ENCODE assay signal across 9 cellular contexts in genomic region chr3:138947303-138948121, GRCh38. TPM values are rescaled to one million over a fixed set of nuclear protein-coding genes. Genes with fewer than 3 reads are reported as not detected.
DNase-seq lines count a peak whose midpoint lies in the region; ATAC-seq and TF ChIP-seq lines count a peak whose summit lies in the region.
"Had no signal": no experiment of that assay in that cellular context is flagged by ENCODE, and none has a peak within 500 bp of the region (broad histone marks: within the 10 kb centered on the region; RNA-seq: fewer than 3 reads in every experiment).

No MANE protein-coding gene starts in this region.

- H3K4me1 ChIP-seq in iPS-18a (ENCODE audit: control insufficient read depth, low read depth, low read length) (peaks cover 40% of the 10 kb centered on the region), smooth muscle cell (ENCODE audit: low read depth) (peaks cover 34% of the 10 kb centered on the region), foreskin keratinocyte (peaks cover 4% of the 10 kb centered on the region)

- peaks cover 3% of the 10 kb centered on the region in 2 donors for H3K36me3 Mint-ChIP-seq in activated T-cell treated with anti-CD3 and anti-CD28 coated beads, Interleukin-2, amount 50 U/mL, for 72 hours (ENCODE audit: insufficient read depth in 2 of 2)

- H3K27me3 Mint-ChIP-seq in activated T-cell treated with anti-CD3 and anti-CD28 coated beads, Interleukin-2, amount 50 U/mL, for 72 hours (ENCODE audit: low read depth): peaks cover 73% of the 10 kb centered on the region

- H2AFZ ChIP-seq in smooth muscle cell (ENCODE audit: low read depth): no peak overlapping the region

- H3K4me3 ChIP-seq in iPS-18a (ENCODE audit: low read length): peak overlapping the region; percentile 55
- peak overlapping the region; percentile 45 for H3K4me3 ChIP-seq in smooth muscle cell

- H3K9me3 ChIP-seq in iPS-18a (ENCODE audit: control insufficient read depth, low read depth, low read length) (no peaks in the 10 kb centered on the region), smooth muscle cell (replicated peaks; ENCODE audit: low read depth) (no peaks in the 10 kb centered on the region)

- WGBS in smooth muscle cell (ENCODE audit: low lambda C conversion rate): 9% methylated on average over 36 of the region's 37 CpGs

- ATAC-seq in activated T-cell treated with anti-CD3 and anti-CD28 coated beads, Interleukin-2, amount 50 U/mL, for 72 hours (replicated peaks in 1 of 2): no peak
- no peak for ATAC-seq in foreskin keratinocyte

- H3K4me2 ChIP-seq in smooth muscle cell: peak overlapping the region; percentile 87

- H4K20me1 ChIP-seq in smooth muscle cell (ENCODE audit: low read depth): no peaks in the 10 kb centered on the region

- no peak overlapping the region for H3K27ac ChIP-seq in iPS-18a (ENCODE audit: low read length)
- H3K27ac ChIP-seq in smooth muscle cell (ENCODE audit: low read depth): no peak overlapping the region
- H3K27ac ChIP-seq in foreskin keratinocyte: no peak overlapping the region

- no peak overlapping the region for H3K27ac Mint-ChIP-seq in activated T-cell treated with anti-CD3 and anti-CD28 coated beads, Interleukin-2, amount 50 U/mL, for 72 hours

- H3K27me3 ChIP-seq in iPS-18a (ENCODE audit: control insufficient read depth, insufficient read depth, low read length): peaks cover 100% of the 10 kb centered on the region
- peaks cover 99% of the 10 kb centered on the region for H3K27me3 ChIP-seq in smooth muscle cell (ENCODE audit: low read depth)
- H3K27me3 ChIP-seq in foreskin keratinocyte: peaks cover 96% of the 10 kb centered on the region

- H3K9me3 Mint-ChIP-seq in activated T-cell treated with anti-CD3 and anti-CD28 coated beads, Interleukin-2, amount 50 U/mL, for 72 hours: no peaks in the 10 kb centered on the region

- H3K4me3 Mint-ChIP-seq in activated T-cell treated with anti-CD3 and anti-CD28 coated beads, Interleukin-2, amount 50 U/mL, for 72 hours: peak overlapping the region; percentile 73 to 86

- no peak overlapping the region for H3K9ac ChIP-seq in iPS-18a (ENCODE audit: low read length)
- H3K9ac ChIP-seq in smooth muscle cell (ENCODE audit: low read depth): no peak overlapping the region

- peaks cover 52% of the 10 kb centered on the region for H3K4me1 Mint-ChIP-seq in activated T-cell treated with anti-CD3 and anti-CD28 coated beads, Interleukin-2, amount 50 U/mL, for 72 hours (ENCODE audit: low read depth)

- no peaks in the 10 kb centered on the region for H3K36me3 ChIP-seq in iPS-18a (ENCODE audit: control insufficient read depth, low read depth, low read length)
- H3K36me3 ChIP-seq in smooth muscle cell (ENCODE audit: low read depth): no peaks in the 10 kb centered on the region

- H3K79me2 ChIP-seq in smooth muscle cell (ENCODE audit: low read depth): no peaks in the 10 kb centered on the region

- no peak for TF ChIP-seq CTCF in smooth muscle cell (IDR thresholded peaks at IDR 0.05; ENCODE audit: borderline replicate concordance, insufficient read depth, poor library complexity, severe bottlenecking)
- TF ChIP-seq CTCF in foreskin keratinocyte (conservative IDR thresholded peaks at IDR 0.05): no peak

- H3F3A ChIP-seq in smooth muscle cell (ENCODE audit: low read depth): no peaks in the 10 kb centered on the region

- DNase-seq in NCI-H82 (lab: John Stamatoyannopoulos, UW) (peak; percentile 39), NCI-H82 treated with DMSO at 0.1 percent for 48 hours (lab: John Stamatoyannopoulos, UW; ENCODE audit: unreplicated experiment) (no peak), smooth muscle cell (lab: John Stamatoyannopoulos, UW; ENCODE audit: unreplicated experiment) (no peak), NCI-H1048 (lab: John Stamatoyannopoulos, UW) (no peak), NCI-H69 (lab: John Stamatoyannopoulos, UW) (no peak), foreskin keratinocyte (no peak)
- no peak for DNase-seq in activated T-cell treated with anti-CD3 and anti-CD28 coated beads, Interleukin-2, amount 50 U/mL, for 72 hours

RNA-seq across cellular contexts. Expression of gene FOXL2NB, which starts 0.5 kb away (rescaled TPM):
- total RNA-seq in activated T-cell treated with anti-CD3 and anti-CD28 coated beads, Interleukin-2, amount 50 U/mL, for 72 hours: not detected
- not detected in 2 replicates for total RNA-seq in smooth muscle cell
- polyA plus RNA-seq in smooth muscle cell: 0.47 TPM in 1 of 2 replicates, not detected in the other
- 0.25 and 0.92 TPM in 2 replicates for total RNA-seq in foreskin keratinocyte
- 0.04 and 0.12 TPM in 2 replicates for polyA plus RNA-seq in foreskin keratinocyte

RNA-seq across cellular contexts. Expression of gene FOXL2, which starts 0.6 kb away (rescaled TPM):
- under 1 TPM; 0.12 to 0.16 TPM for total RNA-seq in activated T-cell treated with anti-CD3 and anti-CD28 coated beads, Interleukin-2, amount 50 U/mL, for 72 hours
- total RNA-seq in smooth muscle cell (not detected in 2 replicates), foreskin keratinocyte (0.42 and 0.88 TPM in 2 replicates)
- polyA plus RNA-seq in smooth muscle cell (0.59 TPM in 1 of 2 replicates, not detected in the other), foreskin keratinocyte (0.60 and 0.78 TPM in 2 replicates)

RNA-seq across cellular contexts. Expression of gene PRR23A, which starts 58.6 kb away (rescaled TPM):
- not detected for total RNA-seq in activated T-cell treated with anti-CD3 and anti-CD28 coated beads, Interleukin-2, amount 50 U/mL, for 72 hours
- total RNA-seq in smooth muscle cell: not detected in 2 replicates
- not detected in 2 replicates for polyA plus RNA-seq in smooth muscle cell
- total RNA-seq in foreskin keratinocyte: not detected in 2 replicates
- not detected in 2 replicates for polyA plus RNA-seq in foreskin keratinocyte
- total RNA-seq: LHCN-M2 had no signal
